ENCODE assay signal across 1 cellular context in genomic region chr7:148697256-148697841, GRCh38.
TF ChIP-seq lines count a peak whose summit lies in the region.

No MANE protein-coding gene starts in this region.

TF ChIP-seq in K562, 482 proteins besides CTCF, POLR2A, EP300 and RAD21 (continued from another document):
- TF ChIP-seq ZNF518B (CRISPR knock-in tag; IDR thresholded peaks at IDR 0.05): no peak
